14 cellular contexts compared by ENCODE assay signal in genomic region chr3:196159526-196159925, GRCh38. TPM values are rescaled to one million over a fixed set of nuclear protein-coding genes. Genes with fewer than 3 reads are reported as not detected.
A peak's percentile ranks its signal among the peaks of the same experiment; 100 is the strongest.
DNase-seq lines count a peak whose midpoint lies in the region; ATAC-seq and TF ChIP-seq lines count a peak whose summit lies in the region.
"Had no signal": no experiment of that assay in that cellular context is flagged by ENCODE, and none has a peak within 500 bp of the region (broad histone marks: within the 10 kb centered on the region; RNA-seq: fewer than 3 reads in every experiment).

No MANE protein-coding gene starts in this region.

- H3K4me1 ChIP-seq in body of pancreas (peaks cover 35% of the 10 kb centered on the region), urinary bladder (ENCODE audit: insufficient read depth) (no peaks in the 10 kb centered on the region)
- H3K4me1 ChIP-seq: ascending aorta had no signal

- no peak for ATAC-seq in activated naive CD4-positive, alpha-beta T cell treated with anti-CD3 and anti-CD28 coated beads, Interleukin-2, amount 50 U/mL, for 72 hours
- ATAC-seq in body of pancreas (no peak), naive B cell (ENCODE audit: low read depth in 2 of 2) (no peak), HG03175 (IDR thresholded peaks at IDR 0.05; ENCODE audit: unreplicated experiment) (no peak), GM19324 (IDR thresholded peaks at IDR 0.05; ENCODE audit: low FRiP score, unreplicated experiment) (no peak)

- intact Hi-C loops in body of pancreas (cut with DNase I): no loop called here

- no peaks in the 10 kb centered on the region for H3K36me3 ChIP-seq in body of pancreas (replicated peaks in 1 of 2; ENCODE audit: insufficient read depth in 1 of 2, low read depth in 2 of 2)
- no peaks in the 10 kb centered on the region for H3K36me3 ChIP-seq in urinary bladder (ENCODE audit: insufficient read depth)
- H3K36me3 ChIP-seq: ascending aorta had no signal

- TF ChIP-seq POLR2A in body of pancreas (IDR thresholded peaks at IDR 0.05): no peak

- H3K4me1 Mint-ChIP-seq in naive B cell: peaks cover 11 to 27% (median 22%) of the 10 kb centered on the region in 3 donors

- H3K27ac ChIP-seq in body of pancreas (peak overlapping the region in 3 of 4 donors; percentile 50 to 72 (median 69)), urinary bladder (ENCODE audit: low read depth) (peak overlapping the region; percentile 41)
- H3K27ac ChIP-seq: ascending aorta, KMS-11 had no signal

- 94 to 97% methylated on average over 13 of the region's 13 CpGs for WGBS in body of pancreas, 2 donors
- WGBS in urinary bladder: 94% methylated on average over 13 of the region's 13 CpGs

- DNase-seq in activated naive CD4-positive, alpha-beta T cell treated with anti-CD3 and anti-CD28 coated beads, Interleukin-2, amount 50 U/mL, for 72 hours (ENCODE audit: low spot score in 2 of 2): no peak
- DNase-seq in activated naive CD4-positive, alpha-beta T cell treated with anti-CD3 and anti-CD28 coated beads, Interleukin-2, amount 50 U/mL, for 16 hours: no peak
- DNase-seq in body of pancreas (no peak), naive B cell (no peak), NCI-H82 treated with DMSO at 0.1 percent for 48 hours (lab: John Stamatoyannopoulos, UW; ENCODE audit: unreplicated experiment) (no peak)
- DNase-seq: NCI-H1694 had no signal

- peak overlapping the region in 5 of 8 donors; percentile 35 to 75 (median 65) for H3K4me3 Mint-ChIP-seq in naive B cell
- H3K4me3 Mint-ChIP-seq: natural killer cell treated with Interleukin-12 subunit alpha and Interleukin-12 subunit beta and Interleukin-15 and Interleukin-18, amount 100 ng/mL, for 72 hours had no signal

- H3K27me3 Mint-ChIP-seq in naive B cell: no peaks in the 10 kb centered on the region
- H3K27me3 Mint-ChIP-seq: natural killer cell treated with Interleukin-12 subunit alpha and Interleukin-12 subunit beta and Interleukin-15 and Interleukin-18, amount 100 ng/mL, for 72 hours had no signal

- no peaks in the 10 kb centered on the region for H3K9me3 ChIP-seq in body of pancreas
- H3K9me3 ChIP-seq: ascending aorta had no signal

- H3K27ac Mint-ChIP-seq in activated naive CD4-positive, alpha-beta T cell treated with anti-CD3 and anti-CD28 coated beads, Interleukin-2, amount 50 U/mL, for 72 hours: peak overlapping the region; percentile 12 to 55
- peak overlapping the region; percentile 72 to 99 (median 94) for H3K27ac Mint-ChIP-seq in naive B cell

- peaks cover 0 to 10% of the 10 kb centered on the region in 2 donors for H3K36me3 Mint-ChIP-seq in activated naive CD4-positive, alpha-beta T cell treated with anti-CD3 and anti-CD28 coated beads, Interleukin-2, amount 50 U/mL, for 72 hours
- H3K36me3 Mint-ChIP-seq in naive B cell: no peaks in the 10 kb centered on the region
- H3K36me3 Mint-ChIP-seq: natural killer cell treated with Interleukin-12 subunit alpha and Interleukin-12 subunit beta and Interleukin-15 and Interleukin-18, amount 100 ng/mL, for 72 hours had no signal

- no peak overlapping the region for H3K4me3 ChIP-seq in body of pancreas
- no peak overlapping the region for H3K4me3 ChIP-seq in urinary bladder (ENCODE audit: low read depth, low read length)
- H3K4me3 ChIP-seq: ascending aorta had no signal

- H3K9me3 Mint-ChIP-seq in activated naive CD4-positive, alpha-beta T cell treated with anti-CD3 and anti-CD28 coated beads, Interleukin-2, amount 50 U/mL, for 72 hours: no peaks in the 10 kb centered on the region
- no peaks in the 10 kb centered on the region for H3K9me3 Mint-ChIP-seq in naive B cell
- H3K9me3 Mint-ChIP-seq: activated T-cell treated with anti-CD3 and anti-CD28 coated beads, Interleukin-2, amount 50 U/mL, for 72 hours; natural killer cell treated with Interleukin-12 subunit alpha and Interleukin-12 subunit beta and Interleukin-15 and Interleukin-18, amount 100 ng/mL, for 72 hours had no signal

- no peak for TF ChIP-seq CTCF in body of pancreas (IDR thresholded peaks at IDR 0.05)

- no peaks in the 10 kb centered on the region for H3K27me3 ChIP-seq in body of pancreas
- H3K27me3 ChIP-seq: ascending aorta had no signal

RNA-seq across cellular contexts. Expression of gene ZDHHC19, which starts 51.7 kb away (rescaled TPM):
- not detected for total RNA-seq in activated naive CD4-positive, alpha-beta T cell treated with anti-CD3 and anti-CD28 coated beads, Interleukin-2, amount 50 U/mL, for 72 hours
- total RNA-seq in body of pancreas: not detected
- 10 to 100 TPM in 5 of 6 donors, 1 to 10 TPM in 1; 4.7 to 39.3 (median 13.1) TPM for polyA plus RNA-seq in naive B cell (ENCODE audit: low read depth in 6 of 6)
- not detected for total RNA-seq in urinary bladder
- not detected for polyA plus RNA-seq in urinary bladder
- total RNA-seq: activated T-cell treated with anti-CD3 and anti-CD28 coated beads, Interleukin-2, amount 50 U/mL, for 72 hours; ascending aorta; dermis microvascular lymphatic vessel endothelial cell had no signal

RNA-seq across cellular contexts. Expression of gene SLC51A, which starts 56.8 kb away (rescaled TPM):
- total RNA-seq in activated naive CD4-positive, alpha-beta T cell treated with anti-CD3 and anti-CD28 coated beads, Interleukin-2, amount 50 U/mL, for 72 hours: not detected
- total RNA-seq in body of pancreas: under 1 TPM in 1 of 2 donors, not detected in 1; 0.26 TPM
- 1 to 10 TPM in 1 of 6 donors, under 1 TPM in 1, not detected in 4; 0.78 to 1.4 TPM for polyA plus RNA-seq in naive B cell (ENCODE audit: low read depth in 6 of 6)
- not detected for total RNA-seq in urinary bladder
- 0.23 TPM for polyA plus RNA-seq in urinary bladder
- total RNA-seq: activated T-cell treated with anti-CD3 and anti-CD28 coated beads, Interleukin-2, amount 50 U/mL, for 72 hours; ascending aorta; dermis microvascular lymphatic vessel endothelial cell; natural killer cell treated with Interleukin-12 subunit alpha and Interleukin-12 subunit beta and Interleukin-15 and Interleukin-18, amount 100 ng/mL, for 72 hours had no signal
